ENCODE assay signal across 9 cellular contexts in genomic region chr7:143363011-143363937, GRCh38. TPM values are rescaled to one million over a fixed set of nuclear protein-coding genes. Genes with fewer than 3 reads are reported as not detected.
DNase-seq lines count a peak whose midpoint lies in the region; ATAC-seq lines count a peak whose summit lies in the region.
"Had no signal": no experiment of that assay in that cellular context is flagged by ENCODE, and none has a peak within 500 bp of the region (broad histone marks: within the 10 kb centered on the region; RNA-seq: fewer than 3 reads in every experiment).

No MANE protein-coding gene starts in this region.

- H3K27ac Mint-ChIP-seq in activated CD4-positive, alpha-beta T cell treated with anti-CD3 and anti-CD28 coated beads, Interleukin-2, amount 10 ng/mL, durations not matched to agents 24 days and 14 days, result no peak overlapping the region
- no peak overlapping the region for H3K27ac Mint-ChIP-seq in activated naive CD8-positive, alpha-beta T cell treated with anti-CD3 and anti-CD28 coated beads, Interleukin-2, amount 10 ng/mL, durations not matched to agents 7 days and 5 days
- peak overlapping the region in 2 of 6 donors; percentile 18 to 76 for H3K27ac Mint-ChIP-seq in immature natural killer cell

- no peak for ATAC-seq in activated naive CD8-positive, alpha-beta T cell treated with anti-CD3 and anti-CD28 coated beads, Interleukin-2, amount 10 ng/mL, durations not matched to agents 7 days and 5 days (ENCODE audit: low read depth)
- ATAC-seq in HG03378 (IDR thresholded peaks at IDR 0.05; ENCODE audit: unreplicated experiment), result no peak

- peaks cover 9% of the 10 kb centered on the region for H3K4me1 Mint-ChIP-seq in activated CD4-positive, alpha-beta T cell treated with anti-CD3 and anti-CD28 coated beads, Interleukin-2, amount 10 ng/mL, durations not matched to agents 24 days and 14 days
- H3K4me1 Mint-ChIP-seq in activated naive CD8-positive, alpha-beta T cell treated with anti-CD3 and anti-CD28 coated beads, Interleukin-2, amount 10 ng/mL, durations not matched to agents 7 days and 5 days, result peaks cover 2% of the 10 kb centered on the region
- H3K4me1 Mint-ChIP-seq in immature natural killer cell, result peaks cover 13 to 17% of the 10 kb centered on the region in 2 donors

- H3K9me3 Mint-ChIP-seq in activated CD4-positive, alpha-beta T cell treated with anti-CD3 and anti-CD28 coated beads, Interleukin-2, amount 10 ng/mL, durations not matched to agents 24 days and 14 days, result no peaks in the 10 kb centered on the region
- H3K9me3 Mint-ChIP-seq in activated naive CD8-positive, alpha-beta T cell treated with anti-CD3 and anti-CD28 coated beads, Interleukin-2, amount 10 ng/mL, durations not matched to agents 7 days and 5 days, result no peaks in the 10 kb centered on the region
- no peaks in the 10 kb centered on the region for H3K9me3 Mint-ChIP-seq in immature natural killer cell

- intact Hi-C loops in activated CD4-positive, alpha-beta T cell treated with anti-CD3 and anti-CD28 coated beads, Interleukin-2, amount 10 ng/mL, durations not matched to agents 24 days and 14 days (cut with micrococcal nuclease), result no loop called here

- DNase-seq in activated CD4-positive, alpha-beta T cell treated with anti-CD3 and anti-CD28 coated beads, Interleukin-2, amount 10 ng/mL, durations not matched to agents 24 days and 14 days, result no peak
- DNase-seq in activated CD4-positive, alpha-beta T cell treated with anti-CD3 and anti-CD28 coated beads for 1 hour, result no peak
- DNase-seq in activated naive CD8-positive, alpha-beta T cell treated with anti-CD3 and anti-CD28 coated beads, Interleukin-2, amount 10 ng/mL, durations not matched to agents 7 days and 5 days, result no peak
- DNase-seq in immature natural killer cell (no peak), substantia nigra (lab: John Stamatoyannopoulos, UW) (peak in 7 of 49 donors; percentile 30 to 70 (median 54)), SIG-M5 (lab: John Stamatoyannopoulos, UW) (no peak), germinal center (ENCODE audit: low spot score) (no peak)

- H3K27ac ChIP-seq in substantia nigra (ENCODE audit: low read depth, low read length, poor library complexity, severe bottlenecking), result peak overlapping the region; percentile 96

- peak overlapping the region; percentile 64 for H3K4me3 Mint-ChIP-seq in activated CD4-positive, alpha-beta T cell treated with anti-CD3 and anti-CD28 coated beads, Interleukin-2, amount 10 ng/mL, durations not matched to agents 24 days and 14 days
- H3K4me3 Mint-ChIP-seq in activated naive CD8-positive, alpha-beta T cell treated with anti-CD3 and anti-CD28 coated beads, Interleukin-2, amount 10 ng/mL, durations not matched to agents 7 days and 5 days, result peak overlapping the region; percentile 35
- peak overlapping the region; percentile 70 to 85 (median 72) for H3K4me3 Mint-ChIP-seq in immature natural killer cell

- POLR2A ChIA-PET in activated naive CD8-positive, alpha-beta T cell treated with anti-CD3 and anti-CD28 coated beads, Interleukin-2, amount 10 ng/mL, durations not matched to agents 7 days and 5 days (lab: Charles Lee), result interaction anchor here (0.5 to 1.6 kb wide), 2 partner anchors 17 to 54 kb away, joined by 4 to 6 read pairs; no protein-coding TSS in a partner anchor

- peaks cover 72% of the 10 kb centered on the region for H3K27me3 Mint-ChIP-seq in activated CD4-positive, alpha-beta T cell treated with anti-CD3 and anti-CD28 coated beads, Interleukin-2, amount 10 ng/mL, durations not matched to agents 24 days and 14 days
- peaks cover 59% of the 10 kb centered on the region for H3K27me3 Mint-ChIP-seq in activated naive CD8-positive, alpha-beta T cell treated with anti-CD3 and anti-CD28 coated beads, Interleukin-2, amount 10 ng/mL, durations not matched to agents 7 days and 5 days
- peaks cover 5 to 27% (median 16%) of the 10 kb centered on the region in 3 donors for H3K27me3 Mint-ChIP-seq in immature natural killer cell (ENCODE audit: low read depth in 3 of 3)

- no peaks in the 10 kb centered on the region for H3K36me3 Mint-ChIP-seq in activated CD4-positive, alpha-beta T cell treated with anti-CD3 and anti-CD28 coated beads, Interleukin-2, amount 10 ng/mL, durations not matched to agents 24 days and 14 days (ENCODE audit: low read depth)
- H3K36me3 Mint-ChIP-seq in activated naive CD8-positive, alpha-beta T cell treated with anti-CD3 and anti-CD28 coated beads, Interleukin-2, amount 10 ng/mL, durations not matched to agents 7 days and 5 days, result no peaks in the 10 kb centered on the region
- H3K36me3 Mint-ChIP-seq in immature natural killer cell, result peaks cover 0 to 4% (median 0%) of the 10 kb centered on the region in 3 donors

RNA-seq across cellular contexts. Expression of gene FAM131B, which starts 0.8 kb away (rescaled TPM):
- 0.37 and 0.45 TPM in 2 replicates for total RNA-seq in activated CD4-positive, alpha-beta T cell treated with anti-CD3 and anti-CD28 coated beads, Interleukin-2, amount 10 ng/mL, durations not matched to agents 24 days and 14 days
- 1 to 10 TPM; 2.3 to 2.9 TPM for total RNA-seq in activated naive CD8-positive, alpha-beta T cell treated with anti-CD3 and anti-CD28 coated beads, Interleukin-2, amount 10 ng/mL, durations not matched to agents 7 days and 5 days
- 1 to 10 TPM; 1.2 to 2.3 (median 1.9) TPM for polyA plus RNA-seq in immature natural killer cell

RNA-seq across cellular contexts. Expression of gene ZYX, which starts 17.9 kb away (rescaled TPM):
- 85.8 and 89.7 TPM in 2 replicates for total RNA-seq in activated CD4-positive, alpha-beta T cell treated with anti-CD3 and anti-CD28 coated beads, Interleukin-2, amount 10 ng/mL, durations not matched to agents 24 days and 14 days
- total RNA-seq in activated naive CD8-positive, alpha-beta T cell treated with anti-CD3 and anti-CD28 coated beads, Interleukin-2, amount 10 ng/mL, durations not matched to agents 7 days and 5 days, result 100 to 1,000 TPM; 199 to 200 TPM
- polyA plus RNA-seq in immature natural killer cell, result 100 to 1,000 TPM in 1 of 3 donors, 10 to 100 TPM in 2; 50.7 to 144 (median 51.9) TPM

RNA-seq across cellular contexts. Expression of gene EPHA1, which starts 45.4 kb away (rescaled TPM):
- 0.09 and 0.26 TPM in 2 replicates for total RNA-seq in activated CD4-positive, alpha-beta T cell treated with anti-CD3 and anti-CD28 coated beads, Interleukin-2, amount 10 ng/mL, durations not matched to agents 24 days and 14 days
- total RNA-seq in activated naive CD8-positive, alpha-beta T cell treated with anti-CD3 and anti-CD28 coated beads, Interleukin-2, amount 10 ng/mL, durations not matched to agents 7 days and 5 days, result 10 to 100 TPM; 27.3 to 28.2 TPM
- under 1 TPM in 2 of 3 donors, not detected in 1; 0.22 to 0.51 TPM for polyA plus RNA-seq in immature natural killer cell

RNA-seq across cellular contexts. Expression of gene CLCN1, which starts 47.4 kb away (rescaled TPM):
- not detected in 2 replicates for total RNA-seq in activated CD4-positive, alpha-beta T cell treated with anti-CD3 and anti-CD28 coated beads, Interleukin-2, amount 10 ng/mL, durations not matched to agents 24 days and 14 days
- total RNA-seq in activated naive CD8-positive, alpha-beta T cell treated with anti-CD3 and anti-CD28 coated beads, Interleukin-2, amount 10 ng/mL, durations not matched to agents 7 days and 5 days, result under 1 TPM in 1 of 2 experiments, not detected in 1; 0.08 TPM
- under 1 TPM in 1 of 3 donors, not detected in 2; 0.07 TPM for polyA plus RNA-seq in immature natural killer cell
- total RNA-seq: HT1080 had no signal

Comparison
In these comparisons a context has a peak if more than half of its experiments do, and no peak if none do; other contexts are left out.
1. RNA of gene EPHA1, which starts 45.4 kb away (total RNA-seq): 27.3 to 28.2 TPM in activated naive CD8-positive, alpha-beta T cell treated with anti-CD3 and anti-CD28 coated beads, Interleukin-2, amount 10 ng/mL, durations not matched to agents 7 days and 5 days; 0.09 to 0.26 TPM in activated CD4-positive, alpha-beta T cell treated with anti-CD3 and anti-CD28 coated beads, Interleukin-2, amount 10 ng/mL, durations not matched to agents 24 days and 14 days; every median in the first group is over 10 times any median in the second.
2. Peak in every context shown above with its lines, with median percentiles within 50 percentile points of each other: H3K4me3 Mint-ChIP-seq.